Comparison of ENCODE assay signal across 10 cellular contexts in the genomic region with DNA sequence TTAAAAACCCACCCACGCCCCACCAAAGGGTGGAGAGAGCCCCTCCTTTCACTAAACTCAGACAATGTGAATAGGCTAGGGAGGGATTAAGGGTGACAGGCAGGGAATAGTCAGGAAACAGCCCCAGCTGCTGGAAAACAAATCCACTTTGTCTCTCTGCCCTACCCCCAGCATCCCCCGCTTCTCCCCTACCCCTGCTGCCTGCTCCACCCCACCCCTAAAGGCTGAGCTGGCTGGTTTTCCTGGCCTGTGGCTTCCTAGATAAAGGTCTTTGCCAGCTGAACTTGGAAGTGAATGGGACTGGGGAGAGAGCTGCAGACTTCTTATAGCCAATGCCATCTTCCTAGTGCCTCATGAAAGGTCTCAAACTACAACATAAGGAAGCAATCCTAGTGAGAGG. TPM values are rescaled to one million over a fixed set of nuclear protein-coding genes. Genes with fewer than 3 reads are reported as not detected.
A peak's percentile ranks its signal among the peaks of the same experiment; 100 is the strongest.
DNase-seq lines count a peak whose midpoint lies in the region; ATAC-seq, FAIRE-seq and TF ChIP-seq lines count a peak whose summit lies in the region.
"Had no signal": no experiment of that assay in that cellular context is flagged by ENCODE, and none has a peak within 500 bp of the region (broad histone marks: within the 10 kb centered on the region; RNA-seq: fewer than 3 reads in every experiment).

No MANE protein-coding gene starts in this region.

- H3K4me1 ChIP-seq in astrocyte (ENCODE audit: insufficient read depth, low read length) (peaks cover 47% of the 10 kb centered on the region), heart right ventricle (peaks cover 46 to 100% (median 93%) of the 10 kb centered on the region in 9 donors), kidney (ENCODE audit: control insufficient read depth in 1 of 2, insufficient read depth in 1 of 2, low read depth in 1 of 2, low read length in 2 of 2) (peaks cover 0 to 20% of the 10 kb centered on the region in 2 donors)

- H3K9me3 Mint-ChIP-seq in astrocyte (ENCODE audit: unreplicated experiment) (no peaks in the 10 kb centered on the region), CD14-positive monocyte (peaks cover 0 to 2% (median 0%) of the 10 kb centered on the region in 7 donors)

- 45 to 52% methylated on average over 2 of the region's 2 CpGs for WGBS in heart right ventricle, 2 donors

- H3K27ac Mint-ChIP-seq in astrocyte (ENCODE audit: unreplicated experiment) (peak overlapping the region; percentile 84), CD14-positive monocyte (no peak overlapping the region)

- H3K4me2 ChIP-seq in astrocyte (ENCODE audit: low read length) = peak overlapping the region; percentile 34

- H3K9ac ChIP-seq in astrocyte (ENCODE audit: low read length) (no peak overlapping the region), kidney (ENCODE audit: low read length in 2 of 2) (no peak overlapping the region)
- H3K9ac ChIP-seq: parathyroid adenoma had no signal

- H3K27me3 Mint-ChIP-seq in astrocyte (ENCODE audit: low read depth, unreplicated experiment) (no peaks in the 10 kb centered on the region), CD14-positive monocyte (ENCODE audit: low read depth in 3 of 3) (peaks cover 7 to 15% (median 14%) of the 10 kb centered on the region in 3 donors)

- H3K27me3 ChIP-seq in AG04450 (ENCODE audit: control insufficient read depth, insufficient read depth, low read length) (no peaks in the 10 kb centered on the region), astrocyte (ENCODE audit: insufficient read depth, low read length) (no peaks in the 10 kb centered on the region), heart right ventricle (no peaks in the 10 kb centered on the region)

- H3K9me3 ChIP-seq in AG04450 (ENCODE audit: control insufficient read depth, insufficient read depth, low read length) (no peaks in the 10 kb centered on the region; the same call in 1 of the 2 replicates), astrocyte (ENCODE audit: insufficient read depth, low read depth, low read length) (no peaks in the 10 kb centered on the region), heart right ventricle (no peaks in the 10 kb centered on the region), kidney (ENCODE audit: control insufficient read depth in 1 of 2, low read length in 2 of 2) (no peaks in the 10 kb centered on the region)

- H2AFZ ChIP-seq in astrocyte (ENCODE audit: low read depth, low read length) = no peak overlapping the region

- peaks cover 24% of the 10 kb centered on the region for H3K36me3 ChIP-seq in astrocyte (ENCODE audit: insufficient read depth, low read length)
- peaks cover 3 to 32% (median 22%) of the 10 kb centered on the region in 9 donors for H3K36me3 ChIP-seq in heart right ventricle
- H3K36me3 ChIP-seq in kidney (ENCODE audit: control insufficient read depth in 1 of 2, insufficient read depth in 2 of 2, low read length in 2 of 2) = peaks cover 0 to 2% of the 10 kb centered on the region in 2 donors

- peaks cover 98% of the 10 kb centered on the region for H3K79me2 ChIP-seq in astrocyte (ENCODE audit: insufficient read depth, low read length)
- H3K79me2 ChIP-seq: parathyroid adenoma had no signal

- FAIRE-seq in astrocyte (lab: Jason Lieb, UNC) = no peak
- no peak for FAIRE-seq in kidney (lab: Jason Lieb, UNC)

- H3K4me3 ChIP-seq in AG04450 (ENCODE audit: low read depth, low read length) (no peak overlapping the region), astrocyte (ENCODE audit: insufficient read depth, low read depth, low read length) (no peak overlapping the region), heart right ventricle (peak overlapping the region in 4 of 10 donors; percentile 7 to 27 (median 24)), kidney (ENCODE audit: low read length in 2 of 2) (no peak overlapping the region)

- H3K36me3 Mint-ChIP-seq in astrocyte (ENCODE audit: low read depth, unreplicated experiment) = peaks cover 18% of the 10 kb centered on the region
- no peaks in the 10 kb centered on the region for H3K36me3 Mint-ChIP-seq in CD14-positive monocyte

- POLR2A ChIA-PET in AG04450 (lab: Yijun Ruan, JAX) = interaction anchor here (1.0 to 2.0 kb wide), 2 partner anchors 9 to 15 kb away, joined by 3 to 8 read pairs; a partner anchor contains a TSS

- H3K27ac ChIP-seq in AG04450 (ENCODE audit: low read depth, low read length) (peak overlapping the region; percentile 39), astrocyte (ENCODE audit: low read depth, low read length) (no peak overlapping the region), heart right ventricle (peak overlapping the region; percentile 19 to 100 (median 84)), kidney (ENCODE audit: low read depth in 2 of 2, low read length in 2 of 2) (no peak overlapping the region)
- H3K27ac ChIP-seq: parathyroid adenoma had no signal

- H3K4me3 Mint-ChIP-seq in astrocyte (ENCODE audit: unreplicated experiment) = no peak overlapping the region
- no peak overlapping the region for H3K4me3 Mint-ChIP-seq in CD14-positive monocyte

- no peak for TF ChIP-seq CTCF in AG04450 (IDR thresholded peaks at IDR 0.05; ENCODE audit: low read depth, low read length)
- no peak for TF ChIP-seq CTCF in astrocyte (IDR thresholded peaks at IDR 0.05; ENCODE audit: insufficient read depth, low read depth, low read length)
- TF ChIP-seq CTCF in heart right ventricle (IDR thresholded peaks at IDR 0.05) = no peak
- no peak for TF ChIP-seq CTCF in kidney (IDR thresholded peaks at IDR 0.05; ENCODE audit: borderline replicate concordance, extremely low read depth, insufficient read depth)
- TF ChIP-seq CTCF in CD14-positive monocyte (IDR thresholded peaks at IDR 0.05) = no peak

- ATAC-seq in heart right ventricle = peak; percentile 19 to 65 (median 46)
- no peak for ATAC-seq in HG02938 (IDR thresholded peaks at IDR 0.05; ENCODE audit: unreplicated experiment)

- DNase-seq in AG04450 (ENCODE audit: low read depth, low spot score) (no peak), astrocyte (ENCODE audit: low read depth) (no peak), heart right ventricle (peak; percentile 56 to 77), pons (ENCODE audit: low spot score) (peak; percentile 97), NCI-H2029 (lab: John Stamatoyannopoulos, UW) (no peak), kidney (no peak), CD14-positive monocyte (ENCODE audit: low spot score) (no peak)
- DNase-seq: SIG-M5 had no signal

- intact Hi-C loops in heart right ventricle (cut with DNase I) = loop anchor here in 6 of 10 donors (5.0 to 10.0 kb wide), 4 partner anchors 47 to 117 kb away; a partner anchor contains a TSS
- intact Hi-C loops in kidney (cut with DNase I) = loop anchor here (5.0 kb wide), 1 partner anchor 91 kb away; no protein-coding TSS in a partner anchor
- intact Hi-C loops in CD14-positive monocyte (cut with micrococcal nuclease) = no loop called here

- peaks cover 43% of the 10 kb centered on the region for H3K4me1 Mint-ChIP-seq in astrocyte (ENCODE audit: low read depth, unreplicated experiment)
- peaks cover 16% of the 10 kb centered on the region for H3K4me1 Mint-ChIP-seq in CD14-positive monocyte

- CTCF ChIA-PET in AG04450 (lab: Charles Lee) = interaction anchor here (0.6 to 1.6 kb wide), 8 partner anchors 8 to 180 kb away, joined by 3 to 6 read pairs (median 3); no protein-coding TSS in a partner anchor

- H4K20me1 ChIP-seq in astrocyte (ENCODE audit: insufficient read depth, low read length) = peaks cover 96% of the 10 kb centered on the region

RNA-seq across cellular contexts. Expression of a gene that starts 15.0 kb away (rescaled TPM):
- 326 and 390 TPM in 2 replicates for polyA plus RNA-seq in AG04450 (2011; rRNA removed)
- polyA minus RNA-seq in AG04450 (2011; rRNA and poly(A)+ RNA removed) = 252 and 273 TPM in 2 replicates
- 602 and 644 TPM in 2 replicates for total RNA-seq in astrocyte
- 100 to 1,000 TPM; 176 to 300 (median 241) TPM for total RNA-seq in heart right ventricle
- polyA plus RNA-seq in heart right ventricle = 100 to 1,000 TPM; 131 to 198 TPM
- total RNA-seq in kidney = 204 TPM
- polyA plus RNA-seq in kidney (ENCODE audit: insufficient read depth, low read depth, low replicate concordance) = 67.1 TPM
- not detected for polyA plus RNA-seq in CD14-positive monocyte

RNA-seq across cellular contexts. Expression of a gene that starts 19.8 kb away (rescaled TPM):
- polyA plus RNA-seq in AG04450 (2011; rRNA removed) (77.1 and 83.4 TPM in 2 replicates), heart right ventricle (10 to 100 TPM; 33.9 to 61.7 TPM), kidney (ENCODE audit: insufficient read depth, low read depth, low replicate concordance) (55.6 TPM), CD14-positive monocyte (100 to 1,000 TPM; 110 to 155 TPM)
- 144 and 161 TPM in 2 replicates for polyA minus RNA-seq in AG04450 (2011; rRNA and poly(A)+ RNA removed)
- total RNA-seq in astrocyte (145 and 154 TPM in 2 replicates), heart right ventricle (100 to 1,000 TPM in 8 of 10 donors, 10 to 100 TPM in 2; 87.2 to 398 (median 115) TPM), kidney (327 TPM)

RNA-seq across cellular contexts. Expression of a gene that starts 50.6 kb away (rescaled TPM):
- polyA plus RNA-seq in AG04450 (2011; rRNA removed) = 22.3 and 30.8 TPM in 2 replicates
- 60.2 and 84.4 TPM in 2 replicates for polyA minus RNA-seq in AG04450 (2011; rRNA and poly(A)+ RNA removed)
- 75.8 and 78.6 TPM in 2 replicates for total RNA-seq in astrocyte
- 10 to 100 TPM; 28.1 to 48.5 (median 32.6) TPM for total RNA-seq in heart right ventricle
- polyA plus RNA-seq in heart right ventricle = 10 to 100 TPM; 35.2 to 35.6 TPM
- 110 TPM for total RNA-seq in kidney
- 108 TPM for polyA plus RNA-seq in kidney (ENCODE audit: insufficient read depth, low read depth, low replicate concordance)
- 10 to 100 TPM; 36.1 to 55.1 TPM for polyA plus RNA-seq in CD14-positive monocyte

Comparison
In these comparisons a context has a peak if more than half of its experiments do, and no peak if none do; other contexts are left out.
1. DNase-seq: peak in heart right ventricle (2 of 2) and pons (single experiment); none in AG04450 (single experiment), astrocyte (single experiment), NCI-H2029 (single experiment), kidney (single experiment) and CD14-positive monocyte (single experiment).
2. H3K27ac ChIP-seq: peak in AG04450 (single experiment) and heart right ventricle (10 of 10); none in astrocyte (single experiment) and kidney (0 of 2).
3. RNA of a gene that starts 15.0 kb away (polyA plus RNA-seq): 326 to 390 TPM in AG04450, 131 to 198 TPM in heart right ventricle and 67.1 TPM in kidney (single experiment); not detected in CD14-positive monocyte; every median in the first group is over 10 times any median in the second.
4. intact Hi-C loops: an anchor here in heart right ventricle (5.0 to 10.0 kb wide) and kidney (5.0 kb wide); none called in CD14-positive monocyte.